ENCODE assay signal across 20 cellular contexts in genomic region chr5:124973613-124974130, GRCh38.
DNase-seq lines count a peak whose midpoint lies in the region; ATAC-seq and TF ChIP-seq lines count a peak whose summit lies in the region.
"Had no signal": no experiment of that assay in that cellular context is flagged by ENCODE, and none has a peak within 500 bp of the region (broad histone marks: within the 10 kb centered on the region; RNA-seq: fewer than 3 reads in every experiment).

No MANE protein-coding gene starts in this region.

- H3K27me3 ChIP-seq in GM23338 (ENCODE audit: insufficient read depth): no peaks in the 10 kb centered on the region
- H3K27me3 ChIP-seq in OCI-LY1 (ENCODE audit: insufficient read depth, low read length): no peaks in the 10 kb centered on the region
- H3K27me3 ChIP-seq in mammary epithelial cell (ENCODE audit: insufficient read depth, low read length): no peaks in the 10 kb centered on the region

- peaks cover 35% of the 10 kb centered on the region for H3K36me3 Mint-ChIP-seq in GM23338 (ENCODE audit: low read depth)
- H3K36me3 Mint-ChIP-seq: CD14-positive monocyte had no signal

- peaks cover 11% of the 10 kb centered on the region for H3K27me3 Mint-ChIP-seq in GM23338 (ENCODE audit: insufficient read depth, low read depth, poor library complexity)

- CTCF ChIA-PET in mammary epithelial cell (lab: Charles Lee; ENCODE audit: low non-redundant PET): no interaction called here

- H3K27ac ChIP-seq in GM23338 (ENCODE audit: low read depth) (peak overlapping the region; percentile 35; the same call in 1 of the 2 replicates), OCI-LY1 (ENCODE audit: low read depth, low read length, poor library complexity, severe bottlenecking) (peak overlapping the region; percentile 89), mammary epithelial cell (ENCODE audit: insufficient read depth, low read depth, low read length) (no peak overlapping the region)
- H3K27ac ChIP-seq: GM23248 had no signal

- DNase-seq in GM23338 (ENCODE audit: low spot score) (no peak), iris pigment epithelial cell (ENCODE audit: low read depth) (peak; percentile 22), NCI-H2196 treated with DMSO at 0.1 percent for 48 hours (lab: John Stamatoyannopoulos, UW; ENCODE audit: unreplicated experiment) (no peak), mammary epithelial cell (no peak), inferior parietal cortex (ENCODE audit: extremely low spot score) (no peak)
- DNase-seq: ACHN, DMS79, GM23248, IMR-90, Kasumi-1, MM.1S, NCI-H1092 treated with DMSO at 0.1 percent for 48 hours, NCI-H2081, NCI-H2171 treated with DMSO at 0.1 percent for 48 hours, NCI-H446 treated with DMSO at 0.1 percent for 48 hours, NCI-H69, SHP77 had no signal

- H3K9me3 ChIP-seq in OCI-LY1 (ENCODE audit: low read length): no peaks in the 10 kb centered on the region
- no peaks in the 10 kb centered on the region for H3K9me3 ChIP-seq in mammary epithelial cell (replicated peaks; ENCODE audit: insufficient read depth, low read length)

- H3K9me2 ChIP-seq in GM23338 (ENCODE audit: insufficient read depth): 0 out of 2 replicates have a peak, but pooled peaks cover 5% of the 10 kb centered on the region
- H3K9me2 ChIP-seq in OCI-LY1 (ENCODE audit: low read depth, low read length): no peaks in the 10 kb centered on the region

- no TSS peak for BruUV-seq in mammary epithelial cell (replicated peaks; lab: Mats Ljungman, UMichigan)

- H2AFZ ChIP-seq in GM23338 (no peak overlapping the region), OCI-LY1 (ENCODE audit: low read length) (no peak overlapping the region), mammary epithelial cell (ENCODE audit: low read depth, low read length) (no peak overlapping the region)
- H2AFZ ChIP-seq: GM23248 had no signal

- 94% methylated on average over 7 of the region's 7 CpGs for WGBS in mammary epithelial cell (ENCODE audit: low coverage, missing lambda C conversion rate)

- H3K4me2 ChIP-seq in GM23338 (0 out of 2 replicates have a peak overlapping the region, but pooled peaks have one; percentile 22), OCI-LY1 (ENCODE audit: low read length) (peak overlapping the region; percentile 82), mammary epithelial cell (ENCODE audit: insufficient read depth, low read depth, low read length) (no peak overlapping the region)

- no peaks in the 10 kb centered on the region for H3K36me3 ChIP-seq in GM23338 (ENCODE audit: insufficient read depth)
- H3K36me3 ChIP-seq in OCI-LY1 (ENCODE audit: insufficient read depth, low read length): peaks cover 37% of the 10 kb centered on the region
- no peaks in the 10 kb centered on the region for H3K36me3 ChIP-seq in mammary epithelial cell (ENCODE audit: insufficient read depth, low read length)

- in situ Hi-C loops in mammary epithelial cell (cut with MboI; ENCODE audit: low sequenced_read_pairs in 2 of 2): no loop called here

- H4K20me1 ChIP-seq in GM23338 (replicated peaks; ENCODE audit: insufficient read depth): no peaks in the 10 kb centered on the region
- H4K20me1 ChIP-seq in OCI-LY1 (ENCODE audit: insufficient read depth, low read length): no peaks in the 10 kb centered on the region
- H4K20me1 ChIP-seq in mammary epithelial cell (ENCODE audit: insufficient read depth, low read length): no peaks in the 10 kb centered on the region

- intact Hi-C loops in mammary epithelial cell (cut with micrococcal nuclease): no loop called here

- no peak overlapping the region for H3K4me3 Mint-ChIP-seq in GM23338
- H3K4me3 Mint-ChIP-seq: CD14-positive monocyte had no signal

- peaks cover 8% of the 10 kb centered on the region; the same call in 1 of the 2 replicates for H3F3A ChIP-seq in GM23338 (replicated peaks; ENCODE audit: low read depth)
- H3F3A ChIP-seq in OCI-LY1 (ENCODE audit: insufficient read depth, low read length): no peaks in the 10 kb centered on the region

- peaks cover 21% of the 10 kb centered on the region for H3K4me1 ChIP-seq in GM23338 (ENCODE audit: insufficient read depth)
- peaks cover 57% of the 10 kb centered on the region for H3K4me1 ChIP-seq in OCI-LY1 (ENCODE audit: insufficient read depth, low read length, severe bottlenecking)
- H3K4me1 ChIP-seq in mammary epithelial cell (ENCODE audit: insufficient read depth, low read length): no peaks in the 10 kb centered on the region

- H3K27ac Mint-ChIP-seq in GM23338: no peak overlapping the region
- H3K27ac Mint-ChIP-seq: CD14-positive monocyte had no signal

- dilution Hi-C loops in mammary epithelial cell (cut with HindIII; ENCODE audit: low sequenced_read_pairs): no loop called here

- H3K79me2 ChIP-seq in GM23338 (replicated peaks; ENCODE audit: insufficient read depth) (no peaks in the 10 kb centered on the region), OCI-LY1 (ENCODE audit: insufficient read depth, low read length) (peaks cover 34% of the 10 kb centered on the region), mammary epithelial cell (ENCODE audit: insufficient read depth, low read length) (no peaks in the 10 kb centered on the region)

- H3K9ac ChIP-seq in OCI-LY1 (ENCODE audit: low read length) (peak overlapping the region; percentile 47; the same call in 1 of the 2 replicates), mammary epithelial cell (ENCODE audit: insufficient read depth, low read length) (no peak overlapping the region)
- H3K9ac ChIP-seq: GM23248 had no signal

- ATAC-seq in GM23338: peak; percentile 65
- ATAC-seq in GM21528 (IDR thresholded peaks at IDR 0.05; ENCODE audit: low FRiP score, unreplicated experiment): no peak

- peaks cover 20% of the 10 kb centered on the region for H3K4me1 Mint-ChIP-seq in GM23338
- H3K4me1 Mint-ChIP-seq: CD14-positive monocyte had no signal

- H3K4me3 ChIP-seq in GM23338: no peak overlapping the region
- peak overlapping the region; percentile 82 for H3K4me3 ChIP-seq in OCI-LY1 (ENCODE audit: low read depth, low read length, poor library complexity, severe bottlenecking)
- no peak overlapping the region for H3K4me3 ChIP-seq in mammary epithelial cell (replicated peaks in 1 of 3; ENCODE audit: insufficient read depth in 1 of 3, low read depth in 2 of 3, low read length in 3 of 3)
- H3K4me3 ChIP-seq: GM23248 had no signal

- TF ChIP-seq CTCF in GM23338 (conservative IDR thresholded peaks at IDR 0.05; ENCODE audit: low read depth in 2 of 2) (no peak), OCI-LY1 (IDR thresholded peaks at IDR 0.05; ENCODE audit: low read length) (no peak), mammary epithelial cell (conservative IDR thresholded peaks at IDR 0.05 in 1 of 2, IDR thresholded peaks at IDR 0.05 in 1 of 2; ENCODE audit: extremely low read depth in 1 of 2, insufficient read depth in 1 of 2, low read depth in 1 of 2, low read length in 2 of 2) (no peak)

- H3K9me3 Mint-ChIP-seq in GM23338: peaks cover 40% of the 10 kb centered on the region

TF ChIP-seq in GM23338, 12 proteins besides CTCF, POLR2A, EP300 and RAD21 (continues in another document):
- TF ChIP-seq CREB1 (CRISPR knock-in tag; IDR thresholded peaks at IDR 0.05; ENCODE audit: low read depth): no peak
- TF ChIP-seq POLR2AphosphoS5 (IDR thresholded peaks at IDR 0.05; ENCODE audit: low read depth): no peak
- no peak for TF ChIP-seq ZNF331 (CRISPR knock-in tag; IDR thresholded peaks at IDR 0.05; ENCODE audit: low read depth)
- no peak for TF ChIP-seq ETS1 (IDR thresholded peaks at IDR 0.05)
- TF ChIP-seq STAT1 (IDR thresholded peaks at IDR 0.05; ENCODE audit: unreplicated experiment): no peak
- no peak for TF ChIP-seq EZH2phosphoT487 (IDR thresholded peaks at IDR 0.05; ENCODE audit: unreplicated experiment)
- no peak for TF ChIP-seq ZNF114 (CRISPR knock-in tag; IDR thresholded peaks at IDR 0.05)
